In genomic region chr2:20430035-20430434, GRCh38 we compare ENCODE assay signal across 18 cellular contexts. TPM values are rescaled to one million over a fixed set of nuclear protein-coding genes. Genes with fewer than 3 reads are reported as not detected.
DNase-seq lines count a peak whose midpoint lies in the region; ATAC-seq, FAIRE-seq and TF ChIP-seq lines count a peak whose summit lies in the region.
"Had no signal": no experiment of that assay in that cellular context is flagged by ENCODE, and none has a peak within 500 bp of the region (broad histone marks: within the 10 kb centered on the region; RNA-seq: fewer than 3 reads in every experiment).

No MANE protein-coding gene starts in this region.

- TF ChIP-seq CTCF in activated B cell treated with CpG ODN at 0.5 μM for 24 hours (IDR thresholded peaks at IDR 0.05) (no peak), right atrium auricular region (IDR thresholded peaks at IDR 0.05) (no peak), pancreas (IDR thresholded peaks at IDR 0.05) (no peak), tibial nerve (IDR thresholded peaks at IDR 0.05) (no peak), chondrocyte (IDR thresholded peaks at IDR 0.05) (no peak)

- H3K36me3 ChIP-seq in right atrium auricular region, result no peaks in the 10 kb centered on the region
- H3K36me3 ChIP-seq in pancreas, result no peaks in the 10 kb centered on the region
- H3K36me3 ChIP-seq in tibial nerve, result no peaks in the 10 kb centered on the region
- no peaks in the 10 kb centered on the region for H3K36me3 ChIP-seq in CD4-positive, alpha-beta memory T cell (ENCODE audit: insufficient read depth, low read length)
- H3K36me3 ChIP-seq: thyroid gland had no signal

- H3K4me1 ChIP-seq in right atrium auricular region (peaks cover 0 to 10% of the 10 kb centered on the region in 2 donors), pancreas (peaks cover 5 to 13% (median 8%) of the 10 kb centered on the region in 3 donors), tibial nerve (peaks cover 0 to 28% (median 7%) of the 10 kb centered on the region in 4 donors)
- H3K4me1 ChIP-seq in CD4-positive, alpha-beta memory T cell (ENCODE audit: insufficient read depth, low read length), result peaks cover 5% of the 10 kb centered on the region

- H3K27me3 Mint-ChIP-seq in activated B cell treated with CpG ODN at 0.5 μM for 24 hours, result no peaks in the 10 kb centered on the region
- peaks cover 0 to 5% of the 10 kb centered on the region in 2 donors for H3K27me3 Mint-ChIP-seq in CD4-positive, alpha-beta memory T cell
- peaks cover 7% of the 10 kb centered on the region for H3K27me3 Mint-ChIP-seq in chondrocyte (ENCODE audit: low read depth)

- 19 to 21% methylated on average over 4 of the region's 4 CpGs for WGBS in pancreas, 2 donors
- 54 to 58% methylated on average over 4 of the region's 4 CpGs for WGBS in tibial nerve, 2 donors

- no peaks in the 10 kb centered on the region for H3K27me3 ChIP-seq in right atrium auricular region
- no peaks in the 10 kb centered on the region for H3K27me3 ChIP-seq in pancreas
- no peaks in the 10 kb centered on the region for H3K27me3 ChIP-seq in tibial nerve
- no peaks in the 10 kb centered on the region for H3K27me3 ChIP-seq in CD4-positive, alpha-beta memory T cell (ENCODE audit: insufficient read depth, low read length)
- H3K27me3 ChIP-seq: thyroid gland had no signal

- intact Hi-C loops in activated B cell treated with CpG ODN at 0.5 μM for 24 hours (cut with micrococcal nuclease), result no loop called here
- intact Hi-C loops in pancreas (cut with DNase I), result no loop called here
- intact Hi-C loops in CD4-positive, alpha-beta memory T cell (cut with micrococcal nuclease), result no loop called here

- CTCF ChIA-PET in activated B cell treated with CpG ODN at 0.5 μM for 24 hours (lab: Charles Lee), result interaction anchor here (0.7 to 2.1 kb wide), 3 partner anchors 12 to 213 kb away, joined by 3 to 9 read pairs (median 4); no protein-coding TSS in a partner anchor
- CTCF ChIA-PET in CD4-positive, alpha-beta memory T cell (lab: Charles Lee; ENCODE audit: partially characterized antibody), result interaction anchor here (1.3 kb wide), 1 partner anchor 232 kb away, joined by 3 read pairs; no protein-coding TSS in a partner anchor

- DNase-seq in activated B cell treated with CpG ODN at 0.5 μM for 24 hours (no peak), right atrium auricular region (ENCODE audit: low spot score) (peak; percentile 55), pancreas (peak in 2 of 6 donors; percentile 15 to 19), tibial nerve (ENCODE audit: low spot score in 2 of 2) (peak; percentile 7), chondrocyte (ENCODE audit: low spot score) (no peak)
- DNase-seq in CD4-positive, alpha-beta memory T cell, result no peak
- DNase-seq: activated CD4-positive, alpha-beta T cell treated with anti-CD3 and anti-CD28 coated beads, Interleukin-2, amount 50 U/mL, for 48 hours; activated naive CD4-positive, alpha-beta T cell treated with Interleukin-2 at 50 U/mL for 16 hours; AML-193; effector memory CD4-positive, alpha-beta T cell; NCI-H1417 treated with DMSO at 0.1 percent for 48 hours; NCI-H2171 treated with DMSO at 0.1 percent for 48 hours; thyroid gland had no signal

- no peaks in the 10 kb centered on the region for H3K36me3 Mint-ChIP-seq in activated B cell treated with CpG ODN at 0.5 μM for 24 hours (ENCODE audit: low read depth)
- no peaks in the 10 kb centered on the region for H3K36me3 Mint-ChIP-seq in CD4-positive, alpha-beta memory T cell
- H3K36me3 Mint-ChIP-seq in chondrocyte (ENCODE audit: low read depth), result no peaks in the 10 kb centered on the region

- H3K27ac Mint-ChIP-seq in activated B cell treated with CpG ODN at 0.5 μM for 24 hours (peak overlapping the region; percentile 71), chondrocyte (ENCODE audit: unreplicated experiment) (no peak overlapping the region)
- H3K27ac Mint-ChIP-seq in CD4-positive, alpha-beta memory T cell, result no peak overlapping the region
- H3K27ac Mint-ChIP-seq: nephron; T-helper 1 cell treated with Interleukin-12 subunit alpha and Interleukin-12 subunit beta and Interleukin-4 antibody, amounts not matched to agents 30 μg/mL and 1 μg/mL, for 36 hours had no signal

- H3K4me1 Mint-ChIP-seq in activated B cell treated with CpG ODN at 0.5 μM for 24 hours (peaks cover 50% of the 10 kb centered on the region), chondrocyte (ENCODE audit: low read depth) (peaks cover 14% of the 10 kb centered on the region)
- peaks cover 3 to 11% (median 7%) of the 10 kb centered on the region in 4 donors for H3K4me1 Mint-ChIP-seq in CD4-positive, alpha-beta memory T cell

- POLR2A ChIA-PET in activated B cell treated with CpG ODN at 0.5 μM for 24 hours (lab: Charles Lee), result interaction anchor here (0.6 to 2.8 kb wide), 2 partner anchors 15 to 17 kb away, joined by 3 to 17 read pairs; partner anchors contain the start of gene RHOB
- POLR2A ChIA-PET in CD4-positive, alpha-beta memory T cell (lab: Charles Lee; ENCODE audit: partially characterized antibody), result no interaction called here

- no peaks in the 10 kb centered on the region for H3K9me3 ChIP-seq in right atrium auricular region
- H3K9me3 ChIP-seq in pancreas, result no peaks in the 10 kb centered on the region
- no peaks in the 10 kb centered on the region for H3K9me3 ChIP-seq in tibial nerve
- no peaks in the 10 kb centered on the region for H3K9me3 ChIP-seq in CD4-positive, alpha-beta memory T cell (ENCODE audit: control insufficient read depth in 1 of 2, low read length in 2 of 2)
- H3K9me3 ChIP-seq: thyroid gland had no signal

- H3K27ac ChIP-seq in right atrium auricular region, result peak overlapping the region; percentile 57 to 73
- H3K27ac ChIP-seq in pancreas, result peak overlapping the region in 2 of 4 donors; percentile 4 to 26
- peak overlapping the region in 3 of 4 donors; percentile 46 to 66 (median 53) for H3K27ac ChIP-seq in tibial nerve
- no peak overlapping the region for H3K27ac ChIP-seq in CD4-positive, alpha-beta memory T cell (ENCODE audit: low read depth, low read length)
- H3K27ac ChIP-seq: GM23248, thyroid gland had no signal

- no peak for TF ChIP-seq POLR2A in tibial nerve (IDR thresholded peaks at IDR 0.05)

- H3K9me3 Mint-ChIP-seq in activated B cell treated with CpG ODN at 0.5 μM for 24 hours (no peaks in the 10 kb centered on the region), chondrocyte (ENCODE audit: low read depth) (no peaks in the 10 kb centered on the region)
- no peaks in the 10 kb centered on the region for H3K9me3 Mint-ChIP-seq in CD4-positive, alpha-beta memory T cell
- H3K9me3 Mint-ChIP-seq: nephron; T-helper 1 cell treated with Interleukin-12 subunit alpha and Interleukin-12 subunit beta and Interleukin-4 antibody, amounts not matched to agents 30 μg/mL and 1 μg/mL, for 36 hours had no signal

- ATAC-seq in activated B cell treated with CpG ODN at 0.5 μM for 24 hours (ENCODE audit: low read depth) (no peak), pancreas (peak; percentile 58 to 81 (median 69)), HG03439 (IDR thresholded peaks at IDR 0.05; ENCODE audit: unreplicated experiment) (no peak)

- H3K4me3 ChIP-seq in right atrium auricular region (no peak overlapping the region), pancreas (no peak overlapping the region), tibial nerve (no peak overlapping the region)
- no peak overlapping the region for H3K4me3 ChIP-seq in CD4-positive, alpha-beta memory T cell (ENCODE audit: low read length in 2 of 2)
- H3K4me3 ChIP-seq: GM23248, thyroid gland had no signal

- TF ChIP-seq EP300 in tibial nerve (IDR thresholded peaks at IDR 0.05), result no peak

- no peak for FAIRE-seq in pancreas (lab: Jason Lieb, UNC)
- FAIRE-seq: HTR-8/SVneo had no signal

- H3K4me3 Mint-ChIP-seq in activated B cell treated with CpG ODN at 0.5 μM for 24 hours, result no peak overlapping the region
- no peak overlapping the region for H3K4me3 Mint-ChIP-seq in CD4-positive, alpha-beta memory T cell
- no peak overlapping the region for H3K4me3 Mint-ChIP-seq in chondrocyte (ENCODE audit: unreplicated experiment)
- H3K4me3 Mint-ChIP-seq: nephron; T-helper 1 cell treated with Interleukin-12 subunit alpha and Interleukin-12 subunit beta and Interleukin-4 antibody, amounts not matched to agents 30 μg/mL and 1 μg/mL, for 36 hours had no signal

RNA-seq across cellular contexts. Expression of gene RHOB, which starts 16.8 kb away (rescaled TPM):
- 11.0 and 12.9 TPM in 2 replicates for total RNA-seq in activated B cell treated with CpG ODN at 0.5 μM for 24 hours
- total RNA-seq in right atrium auricular region, result 100 to 1,000 TPM; 471 to 664 TPM
- total RNA-seq in pancreas, result 10 to 100 TPM; 27.5 to 70.0 (median 52.4) TPM
- polyA plus RNA-seq in pancreas, result 10 to 100 TPM; 56.3 to 98.5 TPM
- total RNA-seq in tibial nerve, result 1,000 to 10,000 TPM; 1,356 to 1,875 (median 1,699) TPM
- total RNA-seq in CD4-positive, alpha-beta memory T cell, result 1 to 10 TPM; 7.9 to 8.9 TPM
- under 1 TPM; 0.68 to 0.94 TPM for polyA plus RNA-seq in CD4-positive, alpha-beta memory T cell
- 191 to 254 TPM (median 195 TPM) in 3 replicates for total RNA-seq in chondrocyte

Comparison
In these comparisons a context has a peak if more than half of its experiments do, and no peak if none do; other contexts are left out.
1. ATAC-seq: peak in pancreas (4 of 4); none in activated B cell treated with CpG ODN at 0.5 μM for 24 hours (single experiment) and HG03439 (single experiment).
2. DNase-seq: peak in right atrium auricular region (single experiment) and tibial nerve (2 of 2); none in activated B cell treated with CpG ODN at 0.5 μM for 24 hours (single experiment), CD4-positive, alpha-beta memory T cell (0 of 5) and chondrocyte (single experiment).